38 cellular contexts compared by ENCODE assay signal in genomic region chr12:14970467-14970866, GRCh38. TPM values are rescaled to one million over a fixed set of nuclear protein-coding genes. Genes with fewer than 3 reads are reported as not detected.
A peak's percentile ranks its signal among the peaks of the same experiment; 100 is the strongest.
DNase-seq lines count a peak whose midpoint lies in the region; ATAC-seq, FAIRE-seq and TF ChIP-seq lines count a peak whose summit lies in the region.
"Had no signal": no experiment of that assay in that cellular context is flagged by ENCODE, and none has a peak within 500 bp of the region (broad histone marks: within the 10 kb centered on the region; RNA-seq: fewer than 3 reads in every experiment).

No MANE protein-coding gene starts in this region.

- H4K20me1 ChIP-seq in endothelial cell of umbilical vein (replicated peaks; ENCODE audit: control insufficient read depth, extremely low read depth, insufficient read depth, low read length) (no peaks in the 10 kb centered on the region), osteoblast (ENCODE audit: insufficient read depth, low read length) (no peaks in the 10 kb centered on the region)

- no peak for DNase-seq in activated naive CD8-positive, alpha-beta T cell treated with anti-CD3 and anti-CD28 coated beads for 36 hours
- DNase-seq in T-helper 17 cell = no peak
- DNase-seq in endothelial cell of umbilical vein (ENCODE audit: low read depth, low spot score) = no peak
- no peak for DNase-seq in osteoblast (ENCODE audit: insufficient read length, low spot score, missing footprints)
- no peak for DNase-seq in heart right ventricle
- no peak for DNase-seq in CD8-positive, alpha-beta T cell
- DNase-seq: ACHN; activated CD4-positive, alpha-beta T cell treated with anti-CD3 and anti-CD28 coated beads for 48 hours; activated CD8-positive, alpha-beta memory T cell treated with anti-CD3 and anti-CD28 coated beads, Interleukin-2, amount 10 ng/mL, durations not matched to agents 7 days and 5 days; activated naive CD4-positive, alpha-beta T cell; activated T-cell treated with anti-CD3 and anti-CD28 coated beads, Interleukin-2, amount 50 U/mL, for 48 hours; BE2C; CD8-positive, alpha-beta memory T cell; islet precursor cell; left lung; NCI-H1436; NCI-H2081; NCI-H2227 treated with DMSO at 0.1 percent for 48 hours; Peyer's patch; sigmoid colon; SJCRH30; stimulated activated CD4-positive, alpha-beta T cell treated with anti-CD3 and anti-CD28 coated beads, Interleukin-12 subunit alpha, Interleukin-12 subunit beta, amount 100 ng/mL, for 4 hours; stimulated activated CD4-positive, alpha-beta T cell treated with anti-CD3 and anti-CD28 coated beads, Interleukin-4, amount 100 ng/mL, for 24 hours; substantia nigra; SW 1271; T-helper 9 cell; trophoblast cell; WERI-Rb-1 had no signal

- no peaks in the 10 kb centered on the region for H3K27me3 Mint-ChIP-seq in activated naive CD8-positive, alpha-beta T cell
- H3K27me3 Mint-ChIP-seq in activated naive CD8-positive, alpha-beta T cell treated with anti-CD3 and anti-CD28 coated beads for 36 hours = no peaks in the 10 kb centered on the region
- H3K27me3 Mint-ChIP-seq in T-helper 17 cell = no peaks in the 10 kb centered on the region
- H3K27me3 Mint-ChIP-seq in CD8-positive, alpha-beta T cell (ENCODE audit: low read depth) = no peaks in the 10 kb centered on the region
- H3K27me3 Mint-ChIP-seq: activated CD8-positive, alpha-beta memory T cell treated with anti-CD3 and anti-CD28 coated beads, Interleukin-2, amount 10 ng/mL, durations not matched to agents 7 days and 5 days had no signal

- H3K9me3 ChIP-seq in T-helper 17 cell (ENCODE audit: control insufficient read depth, low read length, poor library complexity, severe bottlenecking) (no peaks in the 10 kb centered on the region), endothelial cell of umbilical vein (replicated peaks; ENCODE audit: control insufficient read depth, insufficient read depth, low read length) (no peaks in the 10 kb centered on the region), osteoblast (ENCODE audit: low read depth, low read length) (no peaks in the 10 kb centered on the region), heart right ventricle (no peaks in the 10 kb centered on the region)
- no peaks in the 10 kb centered on the region for H3K9me3 ChIP-seq in CD8-positive, alpha-beta T cell (ENCODE audit: low read length)
- H3K9me3 ChIP-seq: BE2C, breast epithelium, left lung, Peyer's patch, sigmoid colon, SJCRH30 had no signal

- no peak overlapping the region for H3K9ac ChIP-seq in endothelial cell of umbilical vein (replicated peaks; ENCODE audit: extremely low read depth, insufficient read depth, low read length)

- CTCF ChIA-PET in endothelial cell of umbilical vein (lab: Charles Lee) = no interaction called here
- CTCF ChIA-PET in CD8-positive, alpha-beta T cell (lab: Charles Lee) = interaction anchor here (0.6 to 1.4 kb wide), 2 partner anchors 14 to 192 kb away, joined by 3 read pairs; no protein-coding TSS in a partner anchor

- no peak for TF ChIP-seq CTCF in endothelial cell of umbilical vein (IDR thresholded peaks at IDR 0.05; ENCODE audit: extremely low read depth in 1 of 2, insufficient read depth in 1 of 2, low read depth in 1 of 2, low read length in 2 of 2)
- no peak for TF ChIP-seq CTCF in osteoblast (IDR thresholded peaks at IDR 0.05; ENCODE audit: extremely low read depth, low read depth, low read length)
- no peak for TF ChIP-seq CTCF in heart right ventricle (IDR thresholded peaks at IDR 0.05)
- TF ChIP-seq CTCF in CD8-positive, alpha-beta T cell (IDR thresholded peaks at IDR 0.05) = no peak

- no peaks in the 10 kb centered on the region for H3K9me3 Mint-ChIP-seq in activated naive CD8-positive, alpha-beta T cell (ENCODE audit: low read depth)
- H3K9me3 Mint-ChIP-seq in activated naive CD8-positive, alpha-beta T cell treated with anti-CD3 and anti-CD28 coated beads for 36 hours = peaks cover 5% of the 10 kb centered on the region
- no peaks in the 10 kb centered on the region for H3K9me3 Mint-ChIP-seq in CD8-positive, alpha-beta T cell
- H3K9me3 Mint-ChIP-seq: CD8-positive, alpha-beta memory T cell had no signal

- H3K79me2 ChIP-seq in endothelial cell of umbilical vein (ENCODE audit: control insufficient read depth, insufficient read depth, low read length) (no peaks in the 10 kb centered on the region), osteoblast (ENCODE audit: insufficient read depth, low read length) (no peaks in the 10 kb centered on the region)

- no TSS peak for BruUV-seq in endothelial cell of umbilical vein (replicated peaks; lab: Mats Ljungman, UMichigan)

- H3K4me1 ChIP-seq in endothelial cell of umbilical vein (ENCODE audit: control insufficient read depth, extremely low read depth, insufficient read depth, low read length) (no peaks in the 10 kb centered on the region), osteoblast (ENCODE audit: insufficient read depth, low read length) (no peaks in the 10 kb centered on the region), heart right ventricle (peaks cover 0 to 22% (median 0%) of the 10 kb centered on the region in 9 donors)
- peaks cover 12% of the 10 kb centered on the region for H3K4me1 ChIP-seq in CD8-positive, alpha-beta T cell (ENCODE audit: insufficient read depth, low read length)
- H3K4me1 ChIP-seq: BE2C, breast epithelium, Peyer's patch, sigmoid colon, SJCRH30 had no signal

- H3K36me3 ChIP-seq in endothelial cell of umbilical vein (ENCODE audit: control insufficient read depth in 2 of 2, extremely low read depth in 1 of 2, insufficient read depth in 2 of 2, low read length in 2 of 2) (no peaks in the 10 kb centered on the region), osteoblast (ENCODE audit: insufficient read depth, low read length) (no peaks in the 10 kb centered on the region), heart right ventricle (no peaks in the 10 kb centered on the region)
- no peaks in the 10 kb centered on the region for H3K36me3 ChIP-seq in CD8-positive, alpha-beta T cell (ENCODE audit: insufficient read depth, low read length)
- H3K36me3 ChIP-seq: BE2C, breast epithelium, left lung, Peyer's patch, sigmoid colon, SJCRH30, WERI-Rb-1 had no signal

- TF ChIP-seq POLR2A in endothelial cell of umbilical vein (IDR thresholded peaks at IDR 0.05; ENCODE audit: low read depth, low read length) = no peak

- dilution Hi-C loops in endothelial cell of umbilical vein (cut with MboI; ENCODE audit: extremely low pct_ligation_motif_present, low sequenced_read_pairs) = no loop called here

- 78 to 88% methylated on average over 4 of the region's 4 CpGs for WGBS in heart right ventricle, 2 donors

- no peak overlapping the region for H3K4me2 ChIP-seq in endothelial cell of umbilical vein (ENCODE audit: insufficient read depth, low read length)
- H3K4me2 ChIP-seq in osteoblast (ENCODE audit: insufficient read depth, low read length) = no peak overlapping the region

- POLR2A ChIA-PET in endothelial cell of umbilical vein (lab: Charles Lee) = no interaction called here
- POLR2A ChIA-PET in CD8-positive, alpha-beta T cell (lab: Charles Lee) = interaction anchor here (2.0 kb wide), 1 partner anchor 24 kb away, joined by 5 read pairs; no protein-coding TSS in a partner anchor

- H3K27ac ChIP-seq in endothelial cell of umbilical vein (ENCODE audit: insufficient read depth, low read depth, low read length) = no peak overlapping the region
- no peak overlapping the region for H3K27ac ChIP-seq in osteoblast (ENCODE audit: low read depth, low read length)
- no peak overlapping the region for H3K27ac ChIP-seq in heart right ventricle
- H3K27ac ChIP-seq in CD8-positive, alpha-beta T cell (ENCODE audit: low read depth, low read length) = no peak overlapping the region
- H3K27ac ChIP-seq: breast epithelium, left lung, Peyer's patch, sigmoid colon, SJCRH30, WERI-Rb-1 had no signal

- H3K4me3 ChIP-seq in endothelial cell of umbilical vein (replicated peaks in 1 of 3; ENCODE audit: insufficient read depth in 1 of 3, low read depth in 1 of 3, low read length in 3 of 3) (no peak overlapping the region), osteoblast (ENCODE audit: insufficient read depth, low read length) (no peak overlapping the region), heart right ventricle (no peak overlapping the region)
- H3K4me3 ChIP-seq in CD8-positive, alpha-beta T cell (ENCODE audit: low read depth, low read length) = no peak overlapping the region
- H3K4me3 ChIP-seq: breast epithelium, left lung, Peyer's patch, sigmoid colon, SJCRH30 had no signal

- H3K4me1 Mint-ChIP-seq in activated naive CD8-positive, alpha-beta T cell (ENCODE audit: low read depth) = peaks cover 65% of the 10 kb centered on the region
- peaks cover 39% of the 10 kb centered on the region for H3K4me1 Mint-ChIP-seq in activated naive CD8-positive, alpha-beta T cell treated with anti-CD3 and anti-CD28 coated beads for 36 hours
- peaks cover 23% of the 10 kb centered on the region for H3K4me1 Mint-ChIP-seq in T-helper 17 cell
- H3K4me1 Mint-ChIP-seq in CD8-positive, alpha-beta T cell (ENCODE audit: low read depth) = peaks cover 59% of the 10 kb centered on the region

- intact Hi-C loops in endothelial cell of umbilical vein (cut with micrococcal nuclease) = no loop called here
- intact Hi-C loops in heart right ventricle (cut with DNase I) = loop anchor here in 1 of 10 donors (10.0 kb wide), 1 partner anchor 904 kb away; no protein-coding TSS in a partner anchor
- intact Hi-C loops in CD8-positive, alpha-beta T cell (cut with DNase I, micrococcal nuclease) = loop anchor here in 1 of 2 experiments (2.0 to 10.0 kb wide), 2 partner anchors 14 to 594 kb away; no protein-coding TSS in a partner anchor

- ATAC-seq in T-helper 17 cell (no peak), heart right ventricle (no peak), HG02885 (IDR thresholded peaks at IDR 0.05; ENCODE audit: poor library complexity, unreplicated experiment) (no peak)
- no peak for ATAC-seq in CD8-positive, alpha-beta T cell
- ATAC-seq: activated CD8-positive, alpha-beta memory T cell treated with anti-CD3 and anti-CD28 coated beads, Interleukin-2, amount 10 ng/mL, durations not matched to agents 7 days and 5 days; left lung had no signal

- FAIRE-seq in endothelial cell of umbilical vein (lab: Jason Lieb, UNC) = no peak
- FAIRE-seq: GM12892, HTR-8/SVneo had no signal

- H3K9me1 ChIP-seq in endothelial cell of umbilical vein (replicated peaks; ENCODE audit: control insufficient read depth, extremely low read depth, insufficient read depth, low read length) = no peaks in the 10 kb centered on the region

- no peak overlapping the region for H3K4me3 Mint-ChIP-seq in activated naive CD8-positive, alpha-beta T cell
- H3K4me3 Mint-ChIP-seq in activated naive CD8-positive, alpha-beta T cell treated with anti-CD3 and anti-CD28 coated beads for 36 hours = no peak overlapping the region
- no peak overlapping the region for H3K4me3 Mint-ChIP-seq in T-helper 17 cell
- H3K4me3 Mint-ChIP-seq in CD8-positive, alpha-beta T cell = no peak overlapping the region
- H3K4me3 Mint-ChIP-seq: activated CD8-positive, alpha-beta memory T cell treated with anti-CD3 and anti-CD28 coated beads, Interleukin-2, amount 10 ng/mL, durations not matched to agents 7 days and 5 days; CD8-positive, alpha-beta memory T cell had no signal

- peak overlapping the region; percentile 17 for H2AFZ ChIP-seq in endothelial cell of umbilical vein (ENCODE audit: low read depth, low read length)
- H2AFZ ChIP-seq in osteoblast (ENCODE audit: low read length) = peak overlapping the region; percentile 40

- no peaks in the 10 kb centered on the region for H3K36me3 Mint-ChIP-seq in activated naive CD8-positive, alpha-beta T cell
- H3K36me3 Mint-ChIP-seq in activated naive CD8-positive, alpha-beta T cell treated with anti-CD3 and anti-CD28 coated beads for 36 hours = peaks cover 3% of the 10 kb centered on the region
- peaks cover 2% of the 10 kb centered on the region for H3K36me3 Mint-ChIP-seq in T-helper 17 cell (ENCODE audit: low read depth)
- H3K36me3 Mint-ChIP-seq in CD8-positive, alpha-beta T cell = no peaks in the 10 kb centered on the region
- H3K36me3 Mint-ChIP-seq: CD8-positive, alpha-beta memory T cell had no signal

- H3K27me3 ChIP-seq in endothelial cell of umbilical vein (ENCODE audit: control insufficient read depth in 2 of 2, insufficient read depth in 2 of 2, low read length in 2 of 2) (no peaks in the 10 kb centered on the region), osteoblast (ENCODE audit: insufficient read depth, low read length) (no peaks in the 10 kb centered on the region), heart right ventricle (no peaks in the 10 kb centered on the region)
- H3K27me3 ChIP-seq in CD8-positive, alpha-beta T cell (ENCODE audit: insufficient read depth, low read length) = no peaks in the 10 kb centered on the region
- H3K27me3 ChIP-seq: BE2C, breast epithelium, left lung, Peyer's patch, sigmoid colon, SJCRH30 had no signal

- peak overlapping the region; percentile 7 for H3K27ac Mint-ChIP-seq in activated naive CD8-positive, alpha-beta T cell
- H3K27ac Mint-ChIP-seq in activated naive CD8-positive, alpha-beta T cell treated with anti-CD3 and anti-CD28 coated beads for 36 hours = no peak overlapping the region
- peak overlapping the region; percentile 56 for H3K27ac Mint-ChIP-seq in T-helper 17 cell
- no peak overlapping the region for H3K27ac Mint-ChIP-seq in CD8-positive, alpha-beta T cell
- H3K27ac Mint-ChIP-seq: activated CD8-positive, alpha-beta memory T cell treated with anti-CD3 and anti-CD28 coated beads, Interleukin-2, amount 10 ng/mL, durations not matched to agents 7 days and 5 days; progenitor cell of endocrine pancreas had no signal

RNA-seq across cellular contexts. Expression of gene PDE6H, which starts 2.4 kb away (rescaled TPM):
- not detected for total RNA-seq in activated naive CD8-positive, alpha-beta T cell treated with anti-CD3 and anti-CD28 coated beads for 36 hours
- not detected for total RNA-seq in T-helper 17 cell
- total RNA-seq in endothelial cell of umbilical vein = not detected in 2 replicates
- not detected in 2 replicates for polyA plus RNA-seq in endothelial cell of umbilical vein
- polyA plus RNA-seq in endothelial cell of umbilical vein (2011; cell fraction: cytosol; rRNA removed) = not detected in 2 replicates
- polyA plus RNA-seq in endothelial cell of umbilical vein (2011; cell fraction: nucleus; rRNA removed) = not detected in 2 replicates
- polyA plus RNA-seq in endothelial cell of umbilical vein (2012) = not detected in 2 replicates
- polyA minus RNA-seq in endothelial cell of umbilical vein = not detected in 2 replicates
- polyA minus RNA-seq in endothelial cell of umbilical vein (2011; cell fraction: cytosol; rRNA and poly(A)+ RNA removed) = not detected
- polyA minus RNA-seq in endothelial cell of umbilical vein (2011; cell fraction: nucleus; rRNA and poly(A)+ RNA removed) = not detected in 2 replicates
- not detected in 2 replicates for total RNA-seq in osteoblast
- not detected for total RNA-seq in heart right ventricle
- not detected for polyA plus RNA-seq in heart right ventricle
- total RNA-seq in CD8-positive, alpha-beta T cell = not detected
- total RNA-seq: activated CD8-positive, alpha-beta memory T cell treated with anti-CD3 and anti-CD28 coated beads, Interleukin-2, amount 10 ng/mL, durations not matched to agents 7 days and 5 days; breast epithelium; CD8-positive, alpha-beta memory T cell; chondrocyte; H4; left lung; mesenteric fat pad; myocyte; Peyer's patch; progenitor cell of endocrine pancreas; sigmoid colon; SJCRH30 had no signal
- polyA plus RNA-seq: CD8-positive, alpha-beta memory T cell; sigmoid colon had no signal

RNA-seq across cellular contexts. Expression of gene ARHGDIB, which starts 9.1 kb away (rescaled TPM):
- total RNA-seq in activated naive CD8-positive, alpha-beta T cell treated with anti-CD3 and anti-CD28 coated beads for 36 hours = 100 to 1,000 TPM; 652 to 665 TPM
- total RNA-seq in T-helper 17 cell (100 to 1,000 TPM; 895 to 936 TPM), endothelial cell of umbilical vein (483 and 550 TPM in 2 replicates), osteoblast (1.5 and 7.2 TPM in 2 replicates), heart right ventricle (100 to 1,000 TPM in 1 of 10 donors, 10 to 100 TPM in 9; 28.1 to 150 (median 37.9) TPM)
- polyA plus RNA-seq in endothelial cell of umbilical vein (1,200 and 1,245 TPM in 2 replicates), heart right ventricle (100 to 1,000 TPM; 114 to 144 TPM)
- polyA plus RNA-seq in endothelial cell of umbilical vein (2011; cell fraction: cytosol; rRNA removed) = 1,171 and 1,649 TPM in 2 replicates
- 559 and 560 TPM in 2 replicates for polyA plus RNA-seq in endothelial cell of umbilical vein (2011; cell fraction: nucleus; rRNA removed)
- polyA plus RNA-seq in endothelial cell of umbilical vein (2012) = 796 and 1,005 TPM in 2 replicates
- polyA minus RNA-seq in endothelial cell of umbilical vein = 805 and 875 TPM in 2 replicates
- not detected for polyA minus RNA-seq in endothelial cell of umbilical vein (2011; cell fraction: cytosol; rRNA and poly(A)+ RNA removed)
- 185 and 242 TPM in 2 replicates for polyA minus RNA-seq in endothelial cell of umbilical vein (2011; cell fraction: nucleus; rRNA and poly(A)+ RNA removed)
- total RNA-seq in CD8-positive, alpha-beta T cell = 100 to 1,000 TPM; 769 to 790 TPM
- total RNA-seq: myocyte had no signal

RNA-seq across cellular contexts. Expression of gene ERP27, which starts 32.1 kb away (rescaled TPM):
- total RNA-seq in activated naive CD8-positive, alpha-beta T cell treated with anti-CD3 and anti-CD28 coated beads for 36 hours = 1 to 10 TPM; 1.3 to 1.6 TPM
- 10 to 100 TPM in 1 of 2 donors, 1 to 10 TPM in 1; 9.9 to 14.9 TPM for total RNA-seq in T-helper 17 cell
- total RNA-seq in endothelial cell of umbilical vein = 0.88 and 1.4 TPM in 2 replicates
- polyA plus RNA-seq in endothelial cell of umbilical vein = 0.67 and 0.70 TPM in 2 replicates
- polyA plus RNA-seq in endothelial cell of umbilical vein (2011; cell fraction: cytosol; rRNA removed) = 0.75 and 0.98 TPM in 2 replicates
- polyA plus RNA-seq in endothelial cell of umbilical vein (2011; cell fraction: nucleus; rRNA removed) = 2.5 and 3.4 TPM in 2 replicates
- polyA plus RNA-seq in endothelial cell of umbilical vein (2012) = 0.62 and 0.68 TPM in 2 replicates
- polyA minus RNA-seq in endothelial cell of umbilical vein = 1.9 and 2.9 TPM in 2 replicates
- polyA minus RNA-seq in endothelial cell of umbilical vein (2011; cell fraction: cytosol; rRNA and poly(A)+ RNA removed) = not detected
- 6.1 and 8.8 TPM in 2 replicates for polyA minus RNA-seq in endothelial cell of umbilical vein (2011; cell fraction: nucleus; rRNA and poly(A)+ RNA removed)
- total RNA-seq in osteoblast = not detected in 2 replicates
- under 1 TPM in 8 of 10 donors, not detected in 2; 0.14 to 0.79 (median 0.28) TPM for total RNA-seq in heart right ventricle
- under 1 TPM; 0.20 to 0.44 TPM for polyA plus RNA-seq in heart right ventricle
- 10 to 100 TPM in 1 of 2 experiments, 1 to 10 TPM in 1; 9.5 to 11.1 TPM for total RNA-seq in CD8-positive, alpha-beta T cell
- total RNA-seq: H4, myocyte, sigmoid colon, SJCRH30 had no signal

Comparison
In these comparisons a context has a peak if more than half of its experiments do, and no peak if none do; other contexts are left out.
1. H3K27ac Mint-ChIP-seq: peak in activated naive CD8-positive, alpha-beta T cell (single experiment) and T-helper 17 cell (single experiment); none in activated naive CD8-positive, alpha-beta T cell treated with anti-CD3 and anti-CD28 coated beads for 36 hours (single experiment) and CD8-positive, alpha-beta T cell (single experiment).